In the genomic region with DNA sequence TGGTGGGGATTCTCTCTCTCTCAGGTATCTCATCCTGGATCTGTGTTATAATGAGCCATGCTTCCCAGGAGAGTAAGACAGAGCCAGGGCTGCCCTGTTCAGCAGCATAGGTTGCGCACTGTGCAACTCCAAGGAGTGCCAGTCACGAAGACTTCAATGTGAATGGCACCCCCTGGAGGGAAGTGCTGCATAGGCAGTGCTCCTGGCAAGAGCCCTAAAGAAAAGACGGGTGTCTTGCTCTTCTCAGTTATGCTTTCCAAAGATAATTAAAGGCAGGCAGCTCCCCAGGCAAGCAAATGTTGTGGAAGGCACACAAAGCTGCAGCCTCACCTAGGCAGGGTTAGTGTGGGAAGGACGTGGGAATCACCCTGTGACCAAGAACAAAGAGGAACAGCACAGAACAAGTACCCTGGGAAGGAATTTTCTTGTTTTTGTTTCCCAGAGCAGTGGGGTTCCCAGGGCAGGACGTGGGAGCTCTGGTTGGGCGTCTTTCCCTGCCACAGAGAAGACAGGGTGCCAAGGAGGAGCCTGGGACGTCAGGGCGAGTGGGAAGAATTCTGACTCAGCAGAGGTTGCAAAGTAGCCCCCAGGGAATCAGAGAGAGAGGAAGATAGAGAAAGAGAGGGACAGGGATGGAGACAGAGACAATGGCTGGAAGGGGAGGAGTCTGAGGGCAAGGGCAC, we compare ENCODE assay signal across 9 cellular contexts.
DNase-seq lines count a peak whose midpoint lies in the region; ATAC-seq, FAIRE-seq and TF ChIP-seq lines count a peak whose summit lies in the region.
"Had no signal": no experiment of that assay in that cellular context is flagged by ENCODE, and none has a peak within 500 bp of the region (broad histone marks: within the 10 kb centered on the region; RNA-seq: fewer than 3 reads in every experiment).

No MANE protein-coding gene starts in this region.

- no peak overlapping the region for H3K4me3 ChIP-seq in A549
- H3K4me3 ChIP-seq in GM12865 (ENCODE audit: low read depth, low read length): no peak overlapping the region
- no peak overlapping the region for H3K4me3 ChIP-seq in RWPE2 (ENCODE audit: severe bottlenecking)
- H3K4me3 ChIP-seq in esophagus squamous epithelium: no peak overlapping the region
- H3K4me3 ChIP-seq: HAP-1 had no signal

- FAIRE-seq in A549 (lab: Jason Lieb, UNC): no peak

- peak overlapping the region; percentile 82 for H3K4me3 Mint-ChIP-seq in stimulated activated naive CD8-positive, alpha-beta T cell treated with anti-CD3 and anti-CD28 coated beads, Interleukin-15, Interleukin-2, amounts not matched to agents 100 ng/mL and 50 ng/mL, for 24 hours

- no peaks in the 10 kb centered on the region for H3K4me1 ChIP-seq in A549
- H3K4me1 ChIP-seq in RWPE2 (ENCODE audit: insufficient read depth, poor library complexity, severe bottlenecking): no peaks in the 10 kb centered on the region
- H3K4me1 ChIP-seq in esophagus squamous epithelium: peaks cover 0 to 43% (median 4%) of the 10 kb centered on the region in 3 donors

- intact Hi-C loops in esophagus squamous epithelium (cut with DNase I) (no loop called here), sciatic nerve (cut with DNase I) (no loop called here)

- H3K4me2 ChIP-seq in A549: no peak overlapping the region

- ATAC-seq in A549 (peak; percentile 86 to 95), RWPE2 (ENCODE audit: low read depth) (peak; percentile 55), sciatic nerve (no peak), HG03135 (IDR thresholded peaks at IDR 0.05; ENCODE audit: unreplicated experiment) (no peak)

- H3K36me3 Mint-ChIP-seq in stimulated activated naive CD8-positive, alpha-beta T cell treated with anti-CD3 and anti-CD28 coated beads, Interleukin-15, Interleukin-2, amounts not matched to agents 100 ng/mL and 50 ng/mL, for 24 hours (ENCODE audit: low read depth): no peaks in the 10 kb centered on the region

- POLR2A ChIA-PET in A549 (lab: Yijun Ruan, JAX): no interaction called here

- H3K27me3 Mint-ChIP-seq in stimulated activated naive CD8-positive, alpha-beta T cell treated with anti-CD3 and anti-CD28 coated beads, Interleukin-15, Interleukin-2, amounts not matched to agents 100 ng/mL and 50 ng/mL, for 24 hours: no peaks in the 10 kb centered on the region

- H3K36me3 ChIP-seq in RWPE2 (ENCODE audit: low read depth): no peaks in the 10 kb centered on the region
- no peaks in the 10 kb centered on the region for H3K36me3 ChIP-seq in esophagus squamous epithelium
- H3K36me3 ChIP-seq: HAP-1 had no signal

- DNase-seq in A549 (ENCODE audit: low read depth in 1 of 2, low spot score in 1 of 2) (peak; percentile 55 to 67), GM12865 (ENCODE audit: low read depth) (peak; percentile 44), RWPE2 (ENCODE audit: low spot score) (no peak), esophagus squamous epithelium (lab: John Stamatoyannopoulos, UW) (no peak), sciatic nerve (ENCODE audit: low spot score) (no peak), NCI-H2196 (lab: John Stamatoyannopoulos, UW; ENCODE audit: unreplicated experiment) (no peak)

- H3K27me3 ChIP-seq in RWPE2 (ENCODE audit: insufficient read depth, poor library complexity, severe bottlenecking) (peaks cover 10% of the 10 kb centered on the region), esophagus squamous epithelium (peaks cover 0 to 49% (median 0%) of the 10 kb centered on the region in 4 donors)

- WGBS in A549 (ENCODE audit: missing lambda C conversion rate): 18% methylated on average over 8 of the region's 8 CpGs
- WGBS in esophagus squamous epithelium, 2 donors: 38 to 44% methylated on average over 8 of the region's 8 CpGs

- H3K4me1 Mint-ChIP-seq in stimulated activated naive CD8-positive, alpha-beta T cell treated with anti-CD3 and anti-CD28 coated beads, Interleukin-15, Interleukin-2, amounts not matched to agents 100 ng/mL and 50 ng/mL, for 24 hours (ENCODE audit: low read depth): peaks cover 82% of the 10 kb centered on the region

- TF ChIP-seq RAD21 in A549 (conservative IDR thresholded peaks at IDR 0.05 in 1 of 2, IDR thresholded peaks at IDR 0.05 in 1 of 2): peak; percentile 63 to 69

- H3K27ac Mint-ChIP-seq in stimulated activated naive CD8-positive, alpha-beta T cell treated with anti-CD3 and anti-CD28 coated beads, Interleukin-15, Interleukin-2, amounts not matched to agents 100 ng/mL and 50 ng/mL, for 24 hours: peak overlapping the region; percentile 90

- CTCF ChIA-PET in A549 (lab: Yijun Ruan, JAX): interaction anchor here (1.0 to 13.6 kb wide), 11 partner anchors 8 to 270 kb away, joined by 3 to 94 read pairs (median 5); no protein-coding TSS in a partner anchor

- no peaks in the 10 kb centered on the region for H3K9me3 Mint-ChIP-seq in stimulated activated naive CD8-positive, alpha-beta T cell treated with anti-CD3 and anti-CD28 coated beads, Interleukin-15, Interleukin-2, amounts not matched to agents 100 ng/mL and 50 ng/mL, for 24 hours

- H3K27ac ChIP-seq in A549: no peak overlapping the region
- H3K27ac ChIP-seq in RWPE2 (ENCODE audit: poor library complexity, severe bottlenecking): no peak overlapping the region
- H3K27ac ChIP-seq in esophagus squamous epithelium: no peak overlapping the region

- peak; percentile 50 for TF ChIP-seq CTCF in A549 (IDR thresholded peaks at IDR 0.05)
- peak; percentile 36 for TF ChIP-seq CTCF in GM12865 (IDR thresholded peaks at IDR 0.05; ENCODE audit: insufficient read depth, low read depth, low read length, missing control alignments)
- peak; percentile 22 for TF ChIP-seq CTCF in RWPE2 (IDR thresholded peaks at IDR 0.05; ENCODE audit: poor library complexity, severe bottlenecking)
- peak in 4 of 6 experiments; percentile 13 to 62 (median 23) for TF ChIP-seq CTCF in esophagus squamous epithelium (IDR thresholded peaks at IDR 0.05)

- H3K9me3 ChIP-seq in A549 (no peaks in the 10 kb centered on the region), RWPE2 (ENCODE audit: severe bottlenecking) (no peaks in the 10 kb centered on the region), esophagus squamous epithelium (no peaks in the 10 kb centered on the region)
- H3K9me3 ChIP-seq: HAP-1 had no signal

- TF ChIP-seq EP300 in A549 (IDR thresholded peaks at IDR 0.05): no peak

- TF ChIP-seq POLR2A in A549 (IDR thresholded peaks at IDR 0.05; ENCODE audit: low read length): no peak
- TF ChIP-seq POLR2A in esophagus squamous epithelium (IDR thresholded peaks at IDR 0.05): no peak

TF ChIP-seq in A549, 52 proteins besides CTCF, POLR2A, EP300 and RAD21:
- TF ChIP-seq HOXB5 (CRISPR knock-in tag; IDR thresholded peaks at IDR 0.05) (no peak), SREBF2 (IDR thresholded peaks at IDR 0.05) (no peak), CHD2 (IDR thresholded peaks at IDR 0.05; ENCODE audit: low read length, partially characterized antibody) (no peak), SMC3 (IDR thresholded peaks at IDR 0.05) (peak; percentile 61)
- TF ChIP-seq, protein P1, sequence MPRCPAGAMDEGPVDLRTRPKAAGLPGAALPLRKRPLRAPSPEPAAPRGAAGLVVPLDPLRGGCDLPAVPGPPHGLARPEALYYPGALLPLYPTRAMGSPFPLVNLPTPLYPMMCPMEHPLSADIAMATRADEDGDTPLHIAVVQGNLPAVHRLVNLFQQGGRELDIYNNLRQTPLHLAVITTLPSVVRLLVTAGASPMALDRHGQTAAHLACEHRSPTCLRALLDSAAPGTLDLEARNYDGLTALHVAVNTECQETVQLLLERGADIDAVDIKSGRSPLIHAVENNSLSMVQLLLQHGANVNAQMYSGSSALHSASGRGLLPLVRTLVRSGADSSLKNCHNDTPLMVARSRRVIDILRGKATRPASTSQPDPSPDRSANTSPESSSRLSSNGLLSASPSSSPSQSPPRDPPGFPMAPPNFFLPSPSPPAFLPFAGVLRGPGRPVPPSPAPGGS (IDR thresholded peaks at IDR 0.05): no peak

Comparison
In these comparisons a context has a peak if more than half of its experiments do, and no peak if none do; other contexts are left out.
1. ATAC-seq: peak in A549 (2 of 2) and RWPE2 (single experiment); none in sciatic nerve (single experiment) and HG03135 (single experiment).
2. DNase-seq: peak in A549 (2 of 2) and GM12865 (single experiment); none in RWPE2 (single experiment), esophagus squamous epithelium (single experiment), sciatic nerve (single experiment) and NCI-H2196 (single experiment).
3. Peak in every context shown above with its lines, with median percentiles within 50 percentile points of each other: CTCF ChIP-seq.